In the genomic region with DNA sequence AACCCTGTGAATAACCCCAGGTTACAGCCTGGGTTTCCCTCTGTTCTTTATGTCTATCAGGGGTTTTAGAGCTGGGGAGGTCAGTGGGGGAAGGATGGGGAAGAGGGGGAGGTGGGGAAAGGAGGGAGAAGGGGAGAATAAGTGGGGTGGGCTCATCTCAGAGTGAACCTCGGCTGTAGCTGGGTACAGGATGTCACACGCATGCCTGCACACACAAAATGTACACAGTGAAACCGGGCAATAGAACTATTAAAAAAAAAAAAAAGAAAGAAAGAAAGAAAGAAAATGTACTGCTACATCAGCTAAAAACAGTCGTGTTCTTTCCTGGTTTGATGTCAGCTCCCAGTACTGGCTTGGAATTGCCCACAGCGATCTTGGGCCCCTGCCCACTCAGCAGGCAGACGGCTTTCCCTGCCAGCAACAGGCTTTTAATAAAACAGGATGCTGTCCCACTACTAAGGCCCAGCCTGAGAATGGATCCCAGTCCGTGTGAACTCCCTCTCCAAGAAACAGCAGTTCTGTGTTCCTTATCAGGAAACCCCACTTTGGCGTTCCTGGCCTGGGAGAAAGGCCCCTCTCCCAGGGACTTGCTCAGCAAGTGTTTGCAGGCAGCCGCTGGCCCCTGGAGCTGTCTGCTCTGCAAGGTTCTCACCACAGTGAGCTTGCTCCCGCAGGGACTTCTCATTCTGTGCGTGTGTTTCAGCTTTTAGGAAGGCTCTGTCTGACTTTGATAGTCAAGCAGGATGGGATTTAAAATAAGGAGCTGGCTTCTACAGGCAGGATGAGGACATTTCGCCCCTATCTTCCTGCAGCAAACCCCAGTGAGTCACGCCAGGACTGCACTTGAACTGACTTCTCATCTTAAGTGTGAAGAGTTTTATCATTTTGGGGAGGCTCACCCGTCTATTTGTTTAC, we compare ENCODE assay signal across 8 cellular contexts.
DNase-seq lines count a peak whose midpoint lies in the region; ATAC-seq, FAIRE-seq and TF ChIP-seq lines count a peak whose summit lies in the region.
"Not testable (repeated sequence)": the region's sequence is repeated elsewhere in the genome, so short reads cannot be mapped to it uniquely, and the experiment has no call there.

No MANE protein-coding gene starts in this region.

- not testable (repeated sequence) for FAIRE-seq in A549 (lab: Jason Lieb, UNC); bronchial epithelial cell (lab: Jason Lieb, UNC)
- FAIRE-seq in H54 (lab: Jason Lieb, UNC) = peak; percentile 23

- not testable (repeated sequence) for H3K27me3 ChIP-seq in bronchial epithelial cell (ENCODE audit: control insufficient read depth, insufficient read depth, low read length)

- intact Hi-C loops in activated B cell treated with CpG ODN at 0.5 μM for 24 hours (cut with micrococcal nuclease) = not testable (repeated sequence)

- H3K9me3 ChIP-seq in A549 = not testable (repeated sequence)

- H3K27ac Mint-ChIP-seq in activated B cell treated with CpG ODN at 0.5 μM for 24 hours = not testable (repeated sequence)

- H3K9me3 Mint-ChIP-seq in activated B cell treated with CpG ODN at 0.5 μM for 24 hours = not testable (repeated sequence)

- not testable (repeated sequence) for H3K4me2 ChIP-seq in A549

- ATAC-seq in A549 (peak; percentile 23 to 68; a peak in 4 of 6 replicates), activated B cell treated with CpG ODN at 0.5 μM for 24 hours (ENCODE audit: low read depth) (peak; percentile 47), omental fat pad (ENCODE audit: low FRiP score) (peak; percentile 85)

- H3K4me1 ChIP-seq in A549 = not testable (repeated sequence)

- CTCF ChIA-PET in A549 (lab: Yijun Ruan, JAX); activated B cell treated with CpG ODN at 0.5 μM for 24 hours (lab: Charles Lee): not testable (repeated sequence)

- not testable (repeated sequence) for H3K4me3 ChIP-seq in A549; bronchial epithelial cell (ENCODE audit: low read depth, low read length); foreskin fibroblast (ENCODE audit: low read depth in 1 of 2, low read length in 2 of 2)

- TF ChIP-seq POLR2A in A549 (IDR thresholded peaks at IDR 0.05; ENCODE audit: low read length); H54 (IDR thresholded peaks at IDR 0.05; ENCODE audit: low read depth, low read length): not testable (repeated sequence)

- TF ChIP-seq EP300 in A549 (IDR thresholded peaks at IDR 0.05) = not testable (repeated sequence)

- not testable (repeated sequence) for H3K27ac ChIP-seq in A549

- POLR2A ChIA-PET in A549 (lab: Yijun Ruan, JAX); activated B cell treated with CpG ODN at 0.5 μM for 24 hours (lab: Charles Lee): not testable (repeated sequence)

- TF ChIP-seq CTCF in A549 (IDR thresholded peaks at IDR 0.05); activated B cell treated with CpG ODN at 0.5 μM for 24 hours (IDR thresholded peaks at IDR 0.05); bronchial epithelial cell (IDR thresholded peaks at IDR 0.05; ENCODE audit: insufficient read depth, low read length, severe bottlenecking); foreskin fibroblast (IDR thresholded peaks at IDR 0.05; ENCODE audit: low read depth, low read length); omental fat pad (IDR thresholded peaks at IDR 0.05): not testable (repeated sequence)

- DNase-seq in A549 (ENCODE audit: low read depth in 1 of 2, low spot score in 1 of 2); H54 (ENCODE audit: insufficient read length, low spot score); activated B cell treated with CpG ODN at 0.5 μM for 24 hours; omental fat pad (ENCODE audit: low spot score): not testable (repeated sequence)
- DNase-seq in bronchial epithelial cell (ENCODE audit: low read depth) (peak; percentile 5), foreskin fibroblast (peak; percentile 19 to 40), islet precursor cell (peak; percentile 62), stromal cell of bone marrow (ENCODE audit: low read depth) (peak; percentile 17)

- 76% methylated on average over 8 of the region's 14 CpGs for WGBS in A549 (ENCODE audit: missing lambda C conversion rate)

- H3K4me1 Mint-ChIP-seq in activated B cell treated with CpG ODN at 0.5 μM for 24 hours = not testable (repeated sequence)

- not testable (repeated sequence) for H3K36me3 Mint-ChIP-seq in activated B cell treated with CpG ODN at 0.5 μM for 24 hours (ENCODE audit: low read depth)

- not testable (repeated sequence) for H3K36me3 ChIP-seq in bronchial epithelial cell (ENCODE audit: control insufficient read depth, insufficient read depth, low read length)

- not testable (repeated sequence) for TF ChIP-seq RAD21 in A549 (conservative IDR thresholded peaks at IDR 0.05 in 1 of 2, IDR thresholded peaks at IDR 0.05 in 1 of 2)

- H3K4me3 Mint-ChIP-seq in activated B cell treated with CpG ODN at 0.5 μM for 24 hours = not testable (repeated sequence)

- not testable (repeated sequence) for H3K27me3 Mint-ChIP-seq in activated B cell treated with CpG ODN at 0.5 μM for 24 hours
